ENCODE assay signal across 2 cellular contexts in genomic region chr12:114443607-114444421, GRCh38.
TF ChIP-seq lines count a peak whose summit lies in the region.

No MANE protein-coding gene starts in this region.

TF ChIP-seq in HEK293, 187 proteins besides CTCF, POLR2A, EP300 and RAD21:
- TF ChIP-seq ZNF610 (tag by site-specific recombination; IDR thresholded peaks at IDR 0.05; ENCODE audit: borderline replicate concordance) (peak; percentile 34; the same call in 1 of the 2 replicates), ZNF792 (tag by site-specific recombination; IDR thresholded peaks at IDR 0.05) (no peak)

TF ChIP-seq in H1, 55 proteins besides CTCF, POLR2A, EP300 and RAD21:
- TF ChIP-seq RNF2 (IDR thresholded peaks at IDR 0.05; ENCODE audit: borderline replicate concordance, low read depth, low read length, missing control alignments, poor library complexity, severe bottlenecking) (peak; percentile 95), ASH2L (IDR thresholded peaks at IDR 0.05; ENCODE audit: low read length) (no peak), EZH2 (IDR thresholded peaks at IDR 0.05; ENCODE audit: low read depth, low read length, severe bottlenecking) (peak; percentile 98), SUZ12 (IDR thresholded peaks at IDR 0.05; ENCODE audit: low read length) (peak; percentile 97)
TF ChIP-seq in H1: peak in this region for 3.
